In genomic region chr11:64976651-64977050, GRCh38 we compare ENCODE assay signal across 21 cellular contexts. TPM values are rescaled to one million over a fixed set of nuclear protein-coding genes. Genes with fewer than 3 reads are reported as not detected.
DNase-seq lines count a peak whose midpoint lies in the region; ATAC-seq and TF ChIP-seq lines count a peak whose summit lies in the region.
"Had no signal": no experiment of that assay in that cellular context is flagged by ENCODE, and none has a peak within 500 bp of the region (broad histone marks: within the 10 kb centered on the region; RNA-seq: fewer than 3 reads in every experiment).

No MANE protein-coding gene starts in this region.

- no peak for TF ChIP-seq CTCF in upper lobe of right lung (IDR thresholded peaks at IDR 0.05)
- no peak for TF ChIP-seq CTCF in lower leg skin (IDR thresholded peaks at IDR 0.05)

- H3K36me3 ChIP-seq in upper lobe of right lung: no peaks in the 10 kb centered on the region

- TF ChIP-seq POLR2A in lower leg skin (IDR thresholded peaks at IDR 0.05): no peak

- H3K27ac Mint-ChIP-seq in stimulated activated naive CD8-positive, alpha-beta T cell treated with anti-CD3 and anti-CD28 coated beads, Interleukin-15, amount 100 ng/mL, for 72 hours: no peak overlapping the region
- no peak overlapping the region for H3K27ac Mint-ChIP-seq in activated naive CD8-positive, alpha-beta T cell treated with anti-CD3 and anti-CD28 coated beads, Interleukin-2, amount 50 U/mL, for 24 hours
- H3K27ac Mint-ChIP-seq: CD4-positive, alpha-beta memory T cell had no signal

- H3K27ac ChIP-seq in upper lobe of right lung: no peak overlapping the region

- H3K27me3 ChIP-seq in upper lobe of right lung: no peaks in the 10 kb centered on the region

- H3K9me3 ChIP-seq in upper lobe of right lung: no peaks in the 10 kb centered on the region

- H3K4me3 ChIP-seq in upper lobe of right lung (no peak overlapping the region), lower leg skin (ENCODE audit: low read depth, poor library complexity, severe bottlenecking) (no peak overlapping the region)

- ATAC-seq in stimulated activated naive CD8-positive, alpha-beta T cell treated with anti-CD3 and anti-CD28 coated beads, Interleukin-15, amount 100 ng/mL, for 72 hours: peak; percentile 45
- no peak for ATAC-seq in stimulated activated naive CD8-positive, alpha-beta T cell treated with anti-CD3 and anti-CD28 coated beads, Interleukin-15, Interleukin-2, amounts not matched to agents 100 U/mL and 50 U/mL, for 24 hours
- peak; percentile 31 for ATAC-seq in activated naive CD8-positive, alpha-beta T cell treated with anti-CD3 and anti-CD28 coated beads, Interleukin-2, amount 50 U/mL, for 24 hours
- ATAC-seq in upper lobe of right lung: no peak
- no peak for ATAC-seq in GM21381 (IDR thresholded peaks at IDR 0.05; ENCODE audit: unreplicated experiment)

- DNase-seq in stimulated activated naive CD8-positive, alpha-beta T cell treated with anti-CD3 and anti-CD28 coated beads, Interleukin-15, amount 100 ng/mL, for 72 hours: no peak
- DNase-seq in stimulated activated naive CD8-positive, alpha-beta T cell treated with anti-CD3 and anti-CD28 coated beads, Interleukin-15, Interleukin-2, amounts not matched to agents 100 U/mL and 50 U/mL, for 24 hours: no peak
- DNase-seq in NCI-H1436 treated with DMSO at 0.1 percent for 48 hours (lab: John Stamatoyannopoulos, UW) (peak; percentile 5), upper lobe of right lung (peak; percentile 40), kidney tubule cell (ENCODE audit: low spot score) (no peak), lower leg skin (ENCODE audit: low spot score in 2 of 2) (no peak)
- DNase-seq in activated naive CD8-positive, alpha-beta T cell treated with anti-CD3 and anti-CD28 coated beads, Interleukin-2, amount 50 U/mL, for 24 hours: no peak
- DNase-seq: C1 segment of cervical spinal cord; Calu3; CD4-positive, alpha-beta memory T cell; COR-L47; DMS53; DMS79 treated with DMSO at 0.1 percent for 48 hours; GF-D8; GOT3; HCEC 1CT had no signal

- no peaks in the 10 kb centered on the region for H3K9me3 Mint-ChIP-seq in stimulated activated naive CD8-positive, alpha-beta T cell treated with anti-CD3 and anti-CD28 coated beads, Interleukin-15, amount 100 ng/mL, for 72 hours
- H3K9me3 Mint-ChIP-seq in activated naive CD8-positive, alpha-beta T cell treated with anti-CD3 and anti-CD28 coated beads, Interleukin-2, amount 50 U/mL, for 24 hours: no peaks in the 10 kb centered on the region
- H3K9me3 Mint-ChIP-seq: CD4-positive, alpha-beta memory T cell had no signal

- WGBS in lower leg skin, 2 donors: 56 to 62% methylated on average over 2 of the region's 2 CpGs

- intact Hi-C loops in upper lobe of right lung (cut with DNase I): no loop called here
- intact Hi-C loops in lower leg skin (cut with DNase I; ENCODE audit: low total_unique reads): no loop called here

- no peak overlapping the region for H3K4me3 Mint-ChIP-seq in stimulated activated naive CD8-positive, alpha-beta T cell treated with anti-CD3 and anti-CD28 coated beads, Interleukin-15, amount 100 ng/mL, for 72 hours
- no peak overlapping the region for H3K4me3 Mint-ChIP-seq in activated naive CD8-positive, alpha-beta T cell treated with anti-CD3 and anti-CD28 coated beads, Interleukin-2, amount 50 U/mL, for 24 hours
- H3K4me3 Mint-ChIP-seq: CD4-positive, alpha-beta memory T cell had no signal

- H3K4me1 ChIP-seq in upper lobe of right lung: peaks cover 2% of the 10 kb centered on the region

- no peaks in the 10 kb centered on the region for H3K36me3 Mint-ChIP-seq in activated naive CD8-positive, alpha-beta T cell treated with anti-CD3 and anti-CD28 coated beads, Interleukin-2, amount 50 U/mL, for 24 hours (ENCODE audit: low read depth)

- peaks cover 10% of the 10 kb centered on the region for H3K27me3 Mint-ChIP-seq in stimulated activated naive CD8-positive, alpha-beta T cell treated with anti-CD3 and anti-CD28 coated beads, Interleukin-15, amount 100 ng/mL, for 72 hours
- H3K27me3 Mint-ChIP-seq in activated naive CD8-positive, alpha-beta T cell treated with anti-CD3 and anti-CD28 coated beads, Interleukin-2, amount 50 U/mL, for 24 hours: peaks cover 5% of the 10 kb centered on the region

- peaks cover 26% of the 10 kb centered on the region for H3K4me1 Mint-ChIP-seq in stimulated activated naive CD8-positive, alpha-beta T cell treated with anti-CD3 and anti-CD28 coated beads, Interleukin-15, amount 100 ng/mL, for 72 hours
- peaks cover 13% of the 10 kb centered on the region for H3K4me1 Mint-ChIP-seq in activated naive CD8-positive, alpha-beta T cell treated with anti-CD3 and anti-CD28 coated beads, Interleukin-2, amount 50 U/mL, for 24 hours

RNA-seq across cellular contexts. Expression of gene MAJIN, which starts 4.7 kb away (rescaled TPM):
- not detected for total RNA-seq in upper lobe of right lung
- total RNA-seq in lower leg skin: not detected
- total RNA-seq: A172, A673, Calu3, Daoy, G401 had no signal

RNA-seq across cellular contexts. Expression of gene BATF2, which starts 20.1 kb away (rescaled TPM):
- total RNA-seq in upper lobe of right lung (7.5 TPM), lower leg skin (under 1 TPM in 2 of 4 donors, not detected in 2; 0.15 to 0.62 TPM)
- total RNA-seq: A673, Daoy had no signal

RNA-seq across cellular contexts. Expression of gene ARL2, which starts 37.3 kb away (rescaled TPM):
- total RNA-seq in upper lobe of right lung (84.4 TPM), lower leg skin (100 to 1,000 TPM; 101 to 260 (median 110) TPM)

RNA-seq across cellular contexts. Expression of gene GPHA2, which starts 41.0 kb away (rescaled TPM):
- not detected for total RNA-seq in upper lobe of right lung
- not detected for total RNA-seq in lower leg skin
- total RNA-seq: A172, A673, Calu3, Daoy had no signal

RNA-seq across cellular contexts. Expression of gene SNX15, which starts 50.6 kb away (rescaled TPM):
- total RNA-seq in upper lobe of right lung (27.1 TPM), lower leg skin (10 to 100 TPM; 16.9 to 48.0 (median 22.7) TPM)

Comparison
In these comparisons a context has a peak if more than half of its experiments do, and no peak if none do; other contexts are left out.
1. ATAC-seq: peak in stimulated activated naive CD8-positive, alpha-beta T cell treated with anti-CD3 and anti-CD28 coated beads, Interleukin-15, amount 100 ng/mL, for 72 hours (single experiment) and activated naive CD8-positive, alpha-beta T cell treated with anti-CD3 and anti-CD28 coated beads, Interleukin-2, amount 50 U/mL, for 24 hours (single experiment); none in stimulated activated naive CD8-positive, alpha-beta T cell treated with anti-CD3 and anti-CD28 coated beads, Interleukin-15, Interleukin-2, amounts not matched to agents 100 U/mL and 50 U/mL, for 24 hours (single experiment), upper lobe of right lung (single experiment) and GM21381 (single experiment).
2. DNase-seq: peak in NCI-H1436 treated with DMSO at 0.1 percent for 48 hours (single experiment) and upper lobe of right lung (single experiment); none in stimulated activated naive CD8-positive, alpha-beta T cell treated with anti-CD3 and anti-CD28 coated beads, Interleukin-15, amount 100 ng/mL, for 72 hours (0 of 2), stimulated activated naive CD8-positive, alpha-beta T cell treated with anti-CD3 and anti-CD28 coated beads, Interleukin-15, Interleukin-2, amounts not matched to agents 100 U/mL and 50 U/mL, for 24 hours (single experiment), activated naive CD8-positive, alpha-beta T cell treated with anti-CD3 and anti-CD28 coated beads, Interleukin-2, amount 50 U/mL, for 24 hours (single experiment), kidney tubule cell (single experiment) and lower leg skin (0 of 2).